ENCODE assay signal across 9 cellular contexts in genomic region chr12:29241821-29242591, GRCh38.
DNase-seq lines count a peak whose midpoint lies in the region; ATAC-seq and TF ChIP-seq lines count a peak whose summit lies in the region.
"Had no signal": no experiment of that assay in that cellular context is flagged by ENCODE, and none has a peak within 500 bp of the region (broad histone marks: within the 10 kb centered on the region; RNA-seq: fewer than 3 reads in every experiment).

No MANE protein-coding gene starts in this region.

- no peak overlapping the region for H3K4me3 ChIP-seq in epithelial cell of proximal tubule (ENCODE audit: low read depth, low read length)
- H3K4me3 ChIP-seq in muscle layer of duodenum (ENCODE audit: low read depth in 1 of 2, low read length in 2 of 2), result no peak overlapping the region

- ATAC-seq in GM19025 (IDR thresholded peaks at IDR 0.05; ENCODE audit: low read depth, unreplicated experiment), result peak; percentile 73
- ATAC-seq in HG03095 (IDR thresholded peaks at IDR 0.05; ENCODE audit: unreplicated experiment), result peak; percentile 80

- no peaks in the 10 kb centered on the region for H3K9me3 ChIP-seq in muscle layer of duodenum (ENCODE audit: control insufficient read depth in 1 of 2, low read length in 2 of 2)

- H3K27ac ChIP-seq in muscle layer of duodenum (ENCODE audit: low read length), result peak overlapping the region; percentile 76

- no peaks in the 10 kb centered on the region for H3K27me3 ChIP-seq in muscle layer of duodenum (ENCODE audit: low read depth, low read length)

- peak; percentile 25 for TF ChIP-seq CTCF in epithelial cell of proximal tubule (conservative IDR thresholded peaks at IDR 0.05; ENCODE audit: low read depth, low read length)

- H3K4me1 ChIP-seq in muscle layer of duodenum (ENCODE audit: control insufficient read depth in 1 of 2, insufficient read depth in 2 of 2, low read length in 2 of 2), result peaks cover 19 to 20% of the 10 kb centered on the region in 2 donors

- H3K36me3 ChIP-seq in muscle layer of duodenum (ENCODE audit: control insufficient read depth in 1 of 2, insufficient read depth in 2 of 2, low read length in 2 of 2), result no peaks in the 10 kb centered on the region

- DNase-seq in Ammon's horn (ENCODE audit: low spot score) (peak; percentile 82), RPMI7951 (ENCODE audit: low read depth) (peak; percentile 48), epithelial cell of proximal tubule (ENCODE audit: low read depth) (peak; percentile 90), NCI-H345 treated with DMSO at 0.1 percent for 48 hours (lab: John Stamatoyannopoulos, UW; ENCODE audit: unreplicated experiment) (no peak)
- DNase-seq in central memory CD4-positive, alpha-beta T cell, result no peak
- DNase-seq: naive B cell had no signal

Comparison
In these comparisons a context has a peak if more than half of its experiments do, and no peak if none do; other contexts are left out.
1. DNase-seq: peak in Ammon's horn (single experiment), RPMI7951 (single experiment) and epithelial cell of proximal tubule (single experiment); none in central memory CD4-positive, alpha-beta T cell (single experiment) and NCI-H345 treated with DMSO at 0.1 percent for 48 hours (single experiment).